Comparison of ENCODE assay signal across 14 cellular contexts in genomic region chr4:78601013-78601412, GRCh38. TPM values are rescaled to one million over a fixed set of nuclear protein-coding genes. Genes with fewer than 3 reads are reported as not detected.
A peak's percentile ranks its signal among the peaks of the same experiment; 100 is the strongest.
DNase-seq lines count a peak whose midpoint lies in the region; ATAC-seq, FAIRE-seq and TF ChIP-seq lines count a peak whose summit lies in the region.
"Had no signal": no experiment of that assay in that cellular context is flagged by ENCODE, and none has a peak within 500 bp of the region (broad histone marks: within the 10 kb centered on the region; RNA-seq: fewer than 3 reads in every experiment).

No MANE protein-coding gene starts in this region.

- no peak for FAIRE-seq in astrocyte (lab: Jason Lieb, UNC)

- no peak overlapping the region for H2AFZ ChIP-seq in astrocyte (ENCODE audit: low read depth, low read length)

- no peak overlapping the region for H3K27ac ChIP-seq in astrocyte (ENCODE audit: low read depth, low read length)
- no peak overlapping the region for H3K27ac ChIP-seq in spleen
- H3K27ac ChIP-seq: brain microvascular endothelial cell, esophagus squamous epithelium had no signal

- no peak for TF ChIP-seq POLR2A in spleen (IDR thresholded peaks at IDR 0.05)

- H3K27me3 Mint-ChIP-seq in astrocyte (ENCODE audit: low read depth, unreplicated experiment): no peaks in the 10 kb centered on the region

- H3K9ac ChIP-seq in astrocyte (ENCODE audit: low read length): no peak overlapping the region

- H3K4me1 ChIP-seq in astrocyte (ENCODE audit: insufficient read depth, low read length) (no peaks in the 10 kb centered on the region), spleen (peaks cover 0 to 10% (median 0%) of the 10 kb centered on the region in 6 donors)
- H3K4me1 ChIP-seq: esophagus squamous epithelium had no signal

- no peak overlapping the region for H3K4me2 ChIP-seq in astrocyte (ENCODE audit: low read length)

- no peak overlapping the region for H3K4me3 Mint-ChIP-seq in astrocyte (ENCODE audit: unreplicated experiment)
- H3K4me3 Mint-ChIP-seq: activated T-cell treated with anti-CD3 and anti-CD28 coated beads, Interleukin-2, amount 50 U/mL, for 4 hours; naive B cell; WTC11 had no signal

- H3K27me3 ChIP-seq in astrocyte (ENCODE audit: insufficient read depth, low read length) (no peaks in the 10 kb centered on the region), spleen (replicated peaks in 1 of 7) (no peaks in the 10 kb centered on the region)
- H3K27me3 ChIP-seq: brain microvascular endothelial cell, esophagus squamous epithelium had no signal

- H3K36me3 ChIP-seq in astrocyte (ENCODE audit: insufficient read depth, low read length) (no peaks in the 10 kb centered on the region), spleen (peaks cover 0 to 97% (median 0%) of the 10 kb centered on the region in 6 donors)
- H3K36me3 ChIP-seq: brain microvascular endothelial cell had no signal

- H3K4me1 Mint-ChIP-seq in astrocyte (ENCODE audit: low read depth, unreplicated experiment): no peaks in the 10 kb centered on the region
- H3K4me1 Mint-ChIP-seq: naive B cell had no signal

- peaks cover 7% of the 10 kb centered on the region for H3K36me3 Mint-ChIP-seq in astrocyte (ENCODE audit: low read depth, unreplicated experiment)
- H3K36me3 Mint-ChIP-seq: WTC11 had no signal

- no peak overlapping the region for H3K27ac Mint-ChIP-seq in astrocyte (ENCODE audit: unreplicated experiment)
- H3K27ac Mint-ChIP-seq: naive B cell, WTC11 had no signal

- H3K9me3 ChIP-seq in astrocyte (ENCODE audit: insufficient read depth, low read depth, low read length): no peaks in the 10 kb centered on the region
- no peaks in the 10 kb centered on the region for H3K9me3 ChIP-seq in spleen
- H3K9me3 ChIP-seq: esophagus squamous epithelium had no signal

- H3K4me3 ChIP-seq in GM12865 (ENCODE audit: low read depth, low read length) (no peak overlapping the region), astrocyte (ENCODE audit: insufficient read depth, low read depth, low read length) (no peak overlapping the region), spleen (no peak overlapping the region)
- H3K4me3 ChIP-seq: esophagus squamous epithelium had no signal

- TF ChIP-seq CTCF in GM12865 (IDR thresholded peaks at IDR 0.05; ENCODE audit: insufficient read depth, low read depth, low read length, missing control alignments): no peak
- no peak for TF ChIP-seq CTCF in astrocyte (IDR thresholded peaks at IDR 0.05; ENCODE audit: insufficient read depth, low read depth, low read length)
- no peak for TF ChIP-seq CTCF in spleen (IDR thresholded peaks at IDR 0.05 in 8 of 11, conservative IDR thresholded peaks at IDR 0.05 in 3 of 11)

- intact Hi-C loops in spleen (cut with DNase I; ENCODE audit: low total_unique reads): no loop called here

- whole genome bisulfite sequencing in spleen, 5 donors: 76 to 89% (median 84%) methylated on average over 7 of the region's 7 CpGs

- H3K9me3 Mint-ChIP-seq in astrocyte (ENCODE audit: unreplicated experiment): no peaks in the 10 kb centered on the region
- H3K9me3 Mint-ChIP-seq: activated T-cell treated with anti-CD3 and anti-CD28 coated beads, Interleukin-2, amount 50 U/mL, for 4 hours; naive B cell; WTC11 had no signal

- DNase-seq in GM12865 (ENCODE audit: low read depth) (peak; percentile 51), astrocyte (ENCODE audit: low read depth) (peak; percentile 53), NCI-H226 (no peak), pons (ENCODE audit: low spot score) (no peak), activated gamma-delta T cell treated with Interleukin-2 at 50 U/mL for 16 hours (no peak), spleen (no peak)
- DNase-seq: activated T-cell treated with anti-CD3 and anti-CD28 coated beads, Interleukin-2, amount 50 U/mL, for 4 hours; brain microvascular endothelial cell; esophagus squamous epithelium; naive B cell; NCI-H1694 treated with DMSO at 0.1 percent for 48 hours had no signal

- no peaks in the 10 kb centered on the region for H3K79me2 ChIP-seq in astrocyte (ENCODE audit: insufficient read depth, low read length)

- no peaks in the 10 kb centered on the region for H4K20me1 ChIP-seq in astrocyte (ENCODE audit: insufficient read depth, low read length)

- ATAC-seq in GM19438 (IDR thresholded peaks at IDR 0.05; ENCODE audit: low read depth, unreplicated experiment) (peak; percentile 82), HG02981 (IDR thresholded peaks at IDR 0.05; ENCODE audit: unreplicated experiment) (peak; percentile 64)
- ATAC-seq: activated T-cell treated with anti-CD3 and anti-CD28 coated beads, Interleukin-2, amount 50 U/mL, for 4 hours; WTC11 had no signal

RNA-seq across cellular contexts. Expression of gene ANXA3, which starts 49.4 kb away (rescaled TPM):
- 43.0 and 68.7 TPM in 2 replicates for total RNA-seq in astrocyte
- 100 to 1,000 TPM in 1 of 7 donors, 10 to 100 TPM in 6; 29.0 to 119 (median 50.7) TPM for total RNA-seq in spleen
- 10 to 100 TPM in 2 of 3 donors, 1 to 10 TPM in 1; 7.0 to 31.7 (median 13.5) TPM for polyA plus RNA-seq in spleen

Comparison
In these comparisons a context has a peak if more than half of its experiments do, and no peak if none do; other contexts are left out.
1. DNase-seq: peak in GM12865 (single experiment) and astrocyte (single experiment); none in NCI-H226 (single experiment), pons (single experiment), activated gamma-delta T cell treated with Interleukin-2 at 50 U/mL for 16 hours (single experiment) and spleen (single experiment).